In genomic region chr1:114716304-114717158, GRCh38 we compare ENCODE assay signal across 1 cellular context.
A peak's percentile ranks its signal among the peaks of the same experiment; 100 is the strongest.
TF ChIP-seq lines count a peak whose summit lies in the region.

TSS of gene NRAS (minus strand) at chr1:114716771. CDS start at chr1:114716160, 611 bp downstream.

TF ChIP-seq in HepG2, 621 proteins besides CTCF, POLR2A, EP300 and RAD21 (continued from another document and continues in another):
- TF ChIP-seq ZNF687 (CRISPR knock-in tag; IDR thresholded peaks at IDR 0.05) = peak; percentile 86
- TF ChIP-seq CEBPB (IDR thresholded peaks at IDR 0.05; ENCODE audit: borderline replicate concordance, low read depth, low read length) = no peak
- peak; percentile 95 for TF ChIP-seq ZNF501 (CRISPR knock-in tag; IDR thresholded peaks at IDR 0.05)
- TF ChIP-seq RNF219 (CRISPR knock-in tag; IDR thresholded peaks at IDR 0.05) = no peak
- TF ChIP-seq BHLHE40 (IDR thresholded peaks at IDR 0.05; ENCODE audit: low read length) = no peak
- TF ChIP-seq GATAD1 (CRISPR knock-in tag; IDR thresholded peaks at IDR 0.05) = peak; percentile 95
- TF ChIP-seq CBFB (CRISPR knock-in tag; IDR thresholded peaks at IDR 0.05) = peak; percentile 74; the same call in 1 of the 2 replicates
- peak; percentile 76 for TF ChIP-seq HNRNPH1 (optimal IDR thresholded peaks at IDR 0.05; ENCODE audit: low read depth, low read length)
- TF ChIP-seq TBX3 (IDR thresholded peaks at IDR 0.05; ENCODE audit: borderline replicate concordance) = no peak; the same call in 1 of the 2 replicates
- no peak for TF ChIP-seq ZNF740 (CRISPR knock-in tag; IDR thresholded peaks at IDR 0.05)
- TF ChIP-seq MAFK (conservative IDR thresholded peaks at IDR 0.05 in 1 of 2, IDR thresholded peaks at IDR 0.05 in 1 of 2; ENCODE audit: low read length in 2 of 2) = no peak
- TF ChIP-seq ZBTB34 (CRISPR knock-in tag; IDR thresholded peaks at IDR 0.05) = no peak
- peak; percentile 60 for TF ChIP-seq REPIN1 (CRISPR knock-in tag; IDR thresholded peaks at IDR 0.05; ENCODE audit: borderline replicate concordance, low read depth)
- TF ChIP-seq ZNF782 (CRISPR knock-in tag; IDR thresholded peaks at IDR 0.05; ENCODE audit: borderline replicate concordance) = no peak
- TF ChIP-seq ZNF331 (CRISPR knock-in tag; IDR thresholded peaks at IDR 0.05) = peak; percentile 66; the same call in 1 of the 2 replicates
- no peak for TF ChIP-seq ZKSCAN5 (CRISPR knock-in tag; IDR thresholded peaks at IDR 0.05)
- TF ChIP-seq NR0B2 (CRISPR knock-in tag; IDR thresholded peaks at IDR 0.05) = peak; percentile 64
- TF ChIP-seq SP5 (CRISPR knock-in tag; IDR thresholded peaks at IDR 0.05; ENCODE audit: borderline replicate concordance, low read depth) = peak; percentile 58
- no peak for TF ChIP-seq ZFP36 (IDR thresholded peaks at IDR 0.05; ENCODE audit: borderline replicate concordance, low read depth, low read length, partially characterized antibody)
- no peak for TF ChIP-seq NFIB (CRISPR knock-in tag; IDR thresholded peaks at IDR 0.05; ENCODE audit: borderline replicate concordance)
- TF ChIP-seq ZNF496 (CRISPR knock-in tag; IDR thresholded peaks at IDR 0.05; ENCODE audit: insufficient replicate concordance) = no peak
- peak; percentile 29; the same call in 1 of the 2 replicates for TF ChIP-seq GFI1 (CRISPR knock-in tag; IDR thresholded peaks at IDR 0.05; ENCODE audit: borderline replicate concordance)
- TF ChIP-seq ZNF354B (CRISPR knock-in tag; IDR thresholded peaks at IDR 0.05) = no peak
- 0 out of 2 replicates have a peak, but pooled peaks have one; percentile 39 for TF ChIP-seq KDM3A (CRISPR knock-in tag; IDR thresholded peaks at IDR 0.05; ENCODE audit: low read depth)
- TF ChIP-seq RERE (CRISPR knock-in tag; IDR thresholded peaks at IDR 0.05; ENCODE audit: low read depth) = no peak
- no peak for TF ChIP-seq ZKSCAN1 (IDR thresholded peaks at IDR 0.05; ENCODE audit: low read length)
- TF ChIP-seq SMARCC2 (IDR thresholded peaks at IDR 0.05) = no peak
- TF ChIP-seq MLLT10 (CRISPR knock-in tag; IDR thresholded peaks at IDR 0.05) = no peak
- no peak for TF ChIP-seq ZBTB49 (CRISPR knock-in tag; IDR thresholded peaks at IDR 0.05; ENCODE audit: borderline replicate concordance)
- TF ChIP-seq ZNF333 (CRISPR knock-in tag; IDR thresholded peaks at IDR 0.05; ENCODE audit: borderline replicate concordance) = 0 out of 2 replicates have a peak, but pooled peaks have one; percentile 44
- TF ChIP-seq NPAS2 (CRISPR knock-in tag; IDR thresholded peaks at IDR 0.05; ENCODE audit: borderline replicate concordance) = no peak
- no peak for TF ChIP-seq TCF7 (IDR thresholded peaks at IDR 0.05; ENCODE audit: low read depth)
- TF ChIP-seq CEBPZ (IDR thresholded peaks at IDR 0.05; ENCODE audit: low read length) = no peak
- TF ChIP-seq ATF7 (IDR thresholded peaks at IDR 0.05) = no peak
- no peak for TF ChIP-seq ATF7 (CRISPR knock-in tag; IDR thresholded peaks at IDR 0.05)
- TF ChIP-seq ZNF572 (CRISPR knock-in tag; IDR thresholded peaks at IDR 0.05) = no peak
- 0 out of 2 replicates have a peak, but pooled peaks have one; percentile 37 for TF ChIP-seq U2AF2 (IDR thresholded peaks at IDR 0.05; ENCODE audit: low read depth, low read length)
- TF ChIP-seq ZNF549 (CRISPR knock-in tag; IDR thresholded peaks at IDR 0.05) = no peak
